In the genomic region with DNA sequence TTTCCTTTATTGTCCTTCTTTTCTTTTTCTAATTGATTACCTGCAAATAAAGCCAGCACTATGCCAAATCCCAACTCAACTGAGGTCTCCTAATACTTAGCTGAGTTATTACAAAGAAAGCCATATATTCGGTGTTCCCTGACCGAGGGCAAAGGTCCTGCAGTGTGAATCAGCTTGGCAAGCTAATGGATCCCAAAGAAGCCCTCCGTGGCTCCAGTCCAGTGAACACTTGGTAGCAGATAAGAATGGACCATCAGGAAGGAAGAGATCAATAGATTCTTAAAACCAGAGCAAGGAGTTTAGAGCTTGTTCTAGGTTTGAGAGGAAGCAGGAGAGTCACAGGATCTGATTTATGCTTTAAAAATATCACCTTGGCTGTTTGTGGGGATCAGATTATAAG, we compare ENCODE assay signal across 16 cellular contexts. TPM values are rescaled to one million over a fixed set of nuclear protein-coding genes. Genes with fewer than 3 reads are reported as not detected.
DNase-seq lines count a peak whose midpoint lies in the region; ATAC-seq and TF ChIP-seq lines count a peak whose summit lies in the region.
"Had no signal": no experiment of that assay in that cellular context is flagged by ENCODE, and none has a peak within 500 bp of the region (broad histone marks: within the 10 kb centered on the region; RNA-seq: fewer than 3 reads in every experiment).

No MANE protein-coding gene starts in this region.

- H3K4me1 Mint-ChIP-seq in activated naive CD8-positive, alpha-beta T cell (ENCODE audit: low read depth): peaks cover 52% of the 10 kb centered on the region
- H3K4me1 Mint-ChIP-seq in activated naive CD8-positive, alpha-beta T cell treated with anti-CD3 and anti-CD28 coated beads for 36 hours: peaks cover 42% of the 10 kb centered on the region
- H3K4me1 Mint-ChIP-seq in CD8-positive, alpha-beta memory T cell: peaks cover 56 to 66% (median 65%) of the 10 kb centered on the region in 3 donors
- H3K4me1 Mint-ChIP-seq in endodermal cell: peaks cover 27% of the 10 kb centered on the region
- peaks cover 60 to 65% of the 10 kb centered on the region in 2 donors for H3K4me1 Mint-ChIP-seq in natural killer cell
- peaks cover 35% of the 10 kb centered on the region for H3K4me1 Mint-ChIP-seq in activated T-helper 1 cell treated with anti-CD3 and anti-CD28 coated beads, Interleukin-12 subunit alpha, Interleukin-12 subunit beta, Interleukin-2, Interleukin-4 antibody, amounts not matched to agents 30 ng/mL and 10 ng/mL and 1 ng/mL, durations not matched to agents 14 hours and 24 hours and 36 hours (ENCODE audit: low read depth)

- H3K27ac ChIP-seq in CD8-positive, alpha-beta memory T cell (ENCODE audit: low read depth, low read length): no peak overlapping the region
- H3K27ac ChIP-seq in endodermal cell (ENCODE audit: low read depth, low read length): no peak overlapping the region

- H3K9ac ChIP-seq in endodermal cell (ENCODE audit: extremely low read depth, low read length, poor library complexity, severe bottlenecking): no peak overlapping the region

- H3K4me1 ChIP-seq in CD8-positive, alpha-beta memory T cell (ENCODE audit: insufficient read depth, low read length): peaks cover 50% of the 10 kb centered on the region
- H3K4me1 ChIP-seq in endodermal cell (ENCODE audit: control insufficient read depth, insufficient read depth, low read length): peaks cover 3% of the 10 kb centered on the region

- H3K27me3 Mint-ChIP-seq in activated naive CD8-positive, alpha-beta T cell: no peaks in the 10 kb centered on the region
- no peaks in the 10 kb centered on the region for H3K27me3 Mint-ChIP-seq in activated naive CD8-positive, alpha-beta T cell treated with anti-CD3 and anti-CD28 coated beads for 36 hours
- no peaks in the 10 kb centered on the region for H3K27me3 Mint-ChIP-seq in CD8-positive, alpha-beta memory T cell
- H3K27me3 Mint-ChIP-seq in endodermal cell (ENCODE audit: insufficient read depth) (no peaks in the 10 kb centered on the region), natural killer cell (ENCODE audit: low read depth in 2 of 2) (no peaks in the 10 kb centered on the region)
- H3K27me3 Mint-ChIP-seq in activated T-helper 1 cell treated with anti-CD3 and anti-CD28 coated beads, Interleukin-12 subunit alpha, Interleukin-12 subunit beta, Interleukin-2, Interleukin-4 antibody, amounts not matched to agents 30 ng/mL and 10 ng/mL and 1 ng/mL, durations not matched to agents 14 hours and 24 hours and 36 hours (ENCODE audit: insufficient read depth): no peaks in the 10 kb centered on the region

- H3K9me3 ChIP-seq in CD8-positive, alpha-beta memory T cell (ENCODE audit: low read length): no peaks in the 10 kb centered on the region
- H3K9me3 ChIP-seq in endodermal cell (ENCODE audit: control insufficient read depth, low read length): no peaks in the 10 kb centered on the region

- H3K4me3 ChIP-seq in CD8-positive, alpha-beta memory T cell (ENCODE audit: low read length): no peak overlapping the region
- no peak overlapping the region for H3K4me3 ChIP-seq in endodermal cell (ENCODE audit: low read length)
- H3K4me3 ChIP-seq: GM12878 had no signal

- CTCF ChIA-PET in CD8-positive, alpha-beta memory T cell (lab: Charles Lee): interaction anchor here (2.3 kb wide), 1 partner anchor 26 kb away, joined by 8 read pairs; no protein-coding TSS in a partner anchor

- DNase-seq in activated naive CD8-positive, alpha-beta T cell treated with anti-CD3 and anti-CD28 coated beads for 36 hours: no peak
- DNase-seq in CD8-positive, alpha-beta memory T cell: no peak
- DNase-seq in endodermal cell (no peak), natural killer cell (no peak), hypothalamus (lab: John Stamatoyannopoulos, UW) (no peak)
- DNase-seq in activated T-helper 1 cell treated with anti-CD3 and anti-CD28 coated beads, Interleukin-12 subunit alpha, Interleukin-12 subunit beta, Interleukin-2, Interleukin-4 antibody, amounts not matched to agents 30 ng/mL and 10 ng/mL and 1 ng/mL, durations not matched to agents 14 hours and 24 hours and 36 hours (ENCODE audit: low spot score): no peak
- DNase-seq: KBM-7, NCI-H1092, NCI-H69, RPMI8226 had no signal

- peak overlapping the region; percentile 30 for H3K4me3 Mint-ChIP-seq in activated naive CD8-positive, alpha-beta T cell
- H3K4me3 Mint-ChIP-seq in activated naive CD8-positive, alpha-beta T cell treated with anti-CD3 and anti-CD28 coated beads for 36 hours: no peak overlapping the region
- H3K4me3 Mint-ChIP-seq in CD8-positive, alpha-beta memory T cell: peak overlapping the region in 6 of 7 donors; percentile 10 to 79 (median 48)
- no peak overlapping the region for H3K4me3 Mint-ChIP-seq in endodermal cell
- H3K4me3 Mint-ChIP-seq in natural killer cell: peak overlapping the region; percentile 72
- no peak overlapping the region for H3K4me3 Mint-ChIP-seq in activated T-helper 1 cell treated with anti-CD3 and anti-CD28 coated beads, Interleukin-12 subunit alpha, Interleukin-12 subunit beta, Interleukin-2, Interleukin-4 antibody, amounts not matched to agents 30 ng/mL and 10 ng/mL and 1 ng/mL, durations not matched to agents 14 hours and 24 hours and 36 hours
- H3K4me3 Mint-ChIP-seq: CD14-positive monocyte had no signal

- H3K27me3 ChIP-seq in CD8-positive, alpha-beta memory T cell (ENCODE audit: insufficient read depth, low read length, poor library complexity, severe bottlenecking): no peaks in the 10 kb centered on the region
- H3K27me3 ChIP-seq in endodermal cell (ENCODE audit: control insufficient read depth, insufficient read depth, low read length, poor library complexity, severe bottlenecking): no peaks in the 10 kb centered on the region

- intact Hi-C loops in natural killer cell (cut with micrococcal nuclease): no loop called here
- intact Hi-C loops in activated T-helper 1 cell treated with anti-CD3 and anti-CD28 coated beads, Interleukin-12 subunit alpha, Interleukin-12 subunit beta, Interleukin-2, Interleukin-4 antibody, amounts not matched to agents 30 ng/mL and 10 ng/mL and 1 ng/mL, durations not matched to agents 14 hours and 24 hours and 36 hours (cut with micrococcal nuclease): no loop called here

- H3K36me3 Mint-ChIP-seq in activated naive CD8-positive, alpha-beta T cell: no peaks in the 10 kb centered on the region
- H3K36me3 Mint-ChIP-seq in activated naive CD8-positive, alpha-beta T cell treated with anti-CD3 and anti-CD28 coated beads for 36 hours: no peaks in the 10 kb centered on the region
- H3K36me3 Mint-ChIP-seq in CD8-positive, alpha-beta memory T cell: no peaks in the 10 kb centered on the region
- H3K36me3 Mint-ChIP-seq in endodermal cell (ENCODE audit: low read depth) (no peaks in the 10 kb centered on the region), natural killer cell (no peaks in the 10 kb centered on the region)
- H3K36me3 Mint-ChIP-seq in activated T-helper 1 cell treated with anti-CD3 and anti-CD28 coated beads, Interleukin-12 subunit alpha, Interleukin-12 subunit beta, Interleukin-2, Interleukin-4 antibody, amounts not matched to agents 30 ng/mL and 10 ng/mL and 1 ng/mL, durations not matched to agents 14 hours and 24 hours and 36 hours (ENCODE audit: low read depth): no peaks in the 10 kb centered on the region
- H3K36me3 Mint-ChIP-seq: CD14-positive monocyte had no signal

- no peaks in the 10 kb centered on the region for H3K36me3 ChIP-seq in CD8-positive, alpha-beta memory T cell (ENCODE audit: insufficient read depth, low read length)
- H3K36me3 ChIP-seq in endodermal cell (ENCODE audit: control insufficient read depth, insufficient read depth, low read length): no peaks in the 10 kb centered on the region

- H3K9me3 Mint-ChIP-seq in activated naive CD8-positive, alpha-beta T cell (ENCODE audit: low read depth): no peaks in the 10 kb centered on the region
- no peaks in the 10 kb centered on the region for H3K9me3 Mint-ChIP-seq in activated naive CD8-positive, alpha-beta T cell treated with anti-CD3 and anti-CD28 coated beads for 36 hours
- H3K9me3 Mint-ChIP-seq in CD8-positive, alpha-beta memory T cell: no peaks in the 10 kb centered on the region
- H3K9me3 Mint-ChIP-seq in endodermal cell (no peaks in the 10 kb centered on the region), natural killer cell (no peaks in the 10 kb centered on the region)
- no peaks in the 10 kb centered on the region for H3K9me3 Mint-ChIP-seq in activated T-helper 1 cell treated with anti-CD3 and anti-CD28 coated beads, Interleukin-12 subunit alpha, Interleukin-12 subunit beta, Interleukin-2, Interleukin-4 antibody, amounts not matched to agents 30 ng/mL and 10 ng/mL and 1 ng/mL, durations not matched to agents 14 hours and 24 hours and 36 hours
- H3K9me3 Mint-ChIP-seq: CD14-positive monocyte had no signal

- POLR2A ChIA-PET in CD8-positive, alpha-beta memory T cell (lab: Charles Lee): no interaction called here

- WGBS in endodermal cell (ENCODE audit: insufficient coverage in 1 of 2, insufficient read length in 1 of 2), 2 experiments: 92 to 100% methylated on average over 3 of the region's 3 CpGs

- H3K27ac Mint-ChIP-seq in activated naive CD8-positive, alpha-beta T cell: no peak overlapping the region
- H3K27ac Mint-ChIP-seq in activated naive CD8-positive, alpha-beta T cell treated with anti-CD3 and anti-CD28 coated beads for 36 hours: no peak overlapping the region
- peak overlapping the region in 4 of 8 donors; percentile 22 to 72 (median 48) for H3K27ac Mint-ChIP-seq in CD8-positive, alpha-beta memory T cell
- H3K27ac Mint-ChIP-seq in endodermal cell (peak overlapping the region; percentile 14), natural killer cell (peak overlapping the region; percentile 25 to 89)
- no peak overlapping the region for H3K27ac Mint-ChIP-seq in activated T-helper 1 cell treated with anti-CD3 and anti-CD28 coated beads, Interleukin-12 subunit alpha, Interleukin-12 subunit beta, Interleukin-2, Interleukin-4 antibody, amounts not matched to agents 30 ng/mL and 10 ng/mL and 1 ng/mL, durations not matched to agents 14 hours and 24 hours and 36 hours
- H3K27ac Mint-ChIP-seq: CD14-positive monocyte had no signal

- TF ChIP-seq CTCF in endodermal cell (conservative IDR thresholded peaks at IDR 0.05) (no peak), natural killer cell (IDR thresholded peaks at IDR 0.05) (no peak)

- no peak for ATAC-seq in natural killer cell
- no peak for ATAC-seq in GM21367 (IDR thresholded peaks at IDR 0.05; ENCODE audit: unreplicated experiment)
- ATAC-seq: GM12878 had no signal

RNA-seq across cellular contexts. Expression of a gene that starts 8.5 kb away (rescaled TPM):
- total RNA-seq in activated naive CD8-positive, alpha-beta T cell treated with anti-CD3 and anti-CD28 coated beads for 36 hours: not detected
- not detected for total RNA-seq in CD8-positive, alpha-beta memory T cell
- polyA plus RNA-seq in CD8-positive, alpha-beta memory T cell: not detected
- total RNA-seq in endodermal cell (10 to 100 TPM; 11.4 to 14.5 TPM), natural killer cell (10 to 100 TPM in 2 of 3 donors, 1 to 10 TPM in 1; 8.2 to 14.2 (median 13.6) TPM)
- 25.9 TPM for polyA plus RNA-seq in endodermal cell (2013, experiment 1 of 2)
- 26.5 TPM for polyA plus RNA-seq in endodermal cell (2013, experiment 2 of 2)
- total RNA-seq in activated T-helper 1 cell treated with anti-CD3 and anti-CD28 coated beads, Interleukin-12 subunit alpha, Interleukin-12 subunit beta, Interleukin-2, Interleukin-4 antibody, amounts not matched to agents 30 ng/mL and 10 ng/mL and 1 ng/mL, durations not matched to agents 14 hours and 24 hours and 36 hours: not detected in 2 replicates
- total RNA-seq: G401, MCF 10A had no signal
- polyA plus RNA-seq: CD14-positive monocyte, GM12878 had no signal

Comparison
In these comparisons a context has a peak if more than half of its experiments do, and no peak if none do; other contexts are left out.
1. H3K4me3 Mint-ChIP-seq: peak in activated naive CD8-positive, alpha-beta T cell (single experiment), CD8-positive, alpha-beta memory T cell (6 of 7) and natural killer cell (single experiment); none in activated naive CD8-positive, alpha-beta T cell treated with anti-CD3 and anti-CD28 coated beads for 36 hours (single experiment), endodermal cell (single experiment) and activated T-helper 1 cell treated with anti-CD3 and anti-CD28 coated beads, Interleukin-12 subunit alpha, Interleukin-12 subunit beta, Interleukin-2, Interleukin-4 antibody, amounts not matched to agents 30 ng/mL and 10 ng/mL and 1 ng/mL, durations not matched to agents 14 hours and 24 hours and 36 hours (single experiment).
2. H3K27ac Mint-ChIP-seq: peak in endodermal cell (single experiment) and natural killer cell (2 of 2); none in activated naive CD8-positive, alpha-beta T cell (single experiment), activated naive CD8-positive, alpha-beta T cell treated with anti-CD3 and anti-CD28 coated beads for 36 hours (single experiment) and activated T-helper 1 cell treated with anti-CD3 and anti-CD28 coated beads, Interleukin-12 subunit alpha, Interleukin-12 subunit beta, Interleukin-2, Interleukin-4 antibody, amounts not matched to agents 30 ng/mL and 10 ng/mL and 1 ng/mL, durations not matched to agents 14 hours and 24 hours and 36 hours (single experiment).